ENCODE assay signal across 1 cellular context in the genomic region with DNA sequence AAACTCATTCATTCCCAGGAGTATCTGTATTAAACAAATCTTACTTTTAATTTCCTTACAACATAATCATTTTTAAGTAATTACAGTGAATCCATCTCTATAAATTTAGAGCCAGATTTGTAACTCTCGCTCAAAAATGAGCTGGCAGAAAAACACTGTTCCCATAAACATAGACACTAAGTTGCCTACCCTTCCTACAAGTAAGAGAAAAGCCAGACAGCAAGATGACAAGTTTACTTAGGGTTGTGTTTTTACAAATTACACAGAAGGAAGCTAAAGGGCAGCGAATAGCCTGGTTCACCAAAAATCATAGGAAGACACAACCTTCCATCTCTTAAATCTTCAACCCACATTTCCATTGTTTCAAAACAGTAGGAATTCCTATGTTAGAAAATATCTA.
TF ChIP-seq lines count a peak whose summit lies in the region.

No MANE protein-coding gene starts in this region.

TF ChIP-seq in A549, 52 proteins besides CTCF, POLR2A, EP300 and RAD21 (continued from another document):
- TF ChIP-seq, protein P1, sequence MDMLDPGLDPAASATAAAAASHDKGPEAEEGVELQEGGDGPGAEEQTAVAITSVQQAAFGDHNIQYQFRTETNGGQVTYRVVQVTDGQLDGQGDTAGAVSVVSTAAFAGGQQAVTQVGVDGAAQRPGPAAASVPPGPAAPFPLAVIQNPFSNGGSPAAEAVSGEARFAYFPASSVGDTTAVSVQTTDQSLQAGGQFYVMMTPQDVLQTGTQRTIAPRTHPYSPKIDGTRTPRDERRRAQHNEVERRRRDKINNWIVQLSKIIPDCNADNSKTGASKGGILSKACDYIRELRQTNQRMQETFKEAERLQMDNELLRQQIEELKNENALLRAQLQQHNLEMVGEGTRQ (IDR thresholded peaks at IDR 0.05) = no peak
- TF ChIP-seq NR3C1 (IDR thresholded peaks at IDR 0.05) (no peak), CBX2 (IDR thresholded peaks at IDR 0.05; ENCODE audit: borderline replicate concordance, low read depth) (no peak), FOSB (CRISPR knock-in tag; IDR thresholded peaks at IDR 0.05) (no peak), HEYL (CRISPR knock-in tag; IDR thresholded peaks at IDR 0.05) (no peak), ESRRA (IDR thresholded peaks at IDR 0.05; ENCODE audit: borderline replicate concordance, low read length) (no peak), PHF8 (IDR thresholded peaks at IDR 0.05; ENCODE audit: borderline replicate concordance, low read depth) (no peak), MAZ (IDR thresholded peaks at IDR 0.05; ENCODE audit: borderline replicate concordance, low read depth, low read length) (no peak), MAFK (IDR thresholded peaks at IDR 0.05; ENCODE audit: partially characterized antibody) (no peak), TP53 (CRISPR knock-in tag; IDR thresholded peaks at IDR 0.05) (no peak), NPAS2 (CRISPR knock-in tag; IDR thresholded peaks at IDR 0.05; ENCODE audit: borderline replicate concordance) (no peak), CHD2 (IDR thresholded peaks at IDR 0.05; ENCODE audit: low read length, partially characterized antibody) (no peak)
- TF ChIP-seq, protein P2, sequence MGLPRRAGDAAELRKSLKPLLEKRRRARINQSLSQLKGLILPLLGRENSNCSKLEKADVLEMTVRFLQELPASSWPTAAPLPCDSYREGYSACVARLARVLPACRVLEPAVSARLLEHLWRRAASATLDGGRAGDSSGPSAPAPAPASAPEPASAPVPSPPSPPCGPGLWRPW (IDR thresholded peaks at IDR 0.05) = no peak
- TF ChIP-seq, protein P3, sequence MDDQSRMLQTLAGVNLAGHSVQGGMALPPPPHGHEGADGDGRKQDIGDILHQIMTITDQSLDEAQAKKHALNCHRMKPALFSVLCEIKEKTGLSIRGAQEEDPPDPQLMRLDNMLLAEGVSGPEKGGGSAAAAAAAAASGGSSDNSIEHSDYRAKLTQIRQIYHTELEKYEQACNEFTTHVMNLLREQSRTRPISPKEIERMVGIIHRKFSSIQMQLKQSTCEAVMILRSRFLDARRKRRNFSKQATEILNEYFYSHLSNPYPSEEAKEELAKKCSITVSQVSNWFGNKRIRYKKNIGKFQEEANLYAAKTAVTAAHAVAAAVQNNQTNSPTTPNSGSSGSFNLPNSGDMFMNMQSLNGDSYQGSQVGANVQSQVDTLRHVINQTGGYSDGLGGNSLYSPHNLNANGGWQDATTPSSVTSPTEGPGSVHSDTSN (IDR thresholded peaks at IDR 0.05) = no peak
